14 cellular contexts compared by ENCODE assay signal in the genomic region with DNA sequence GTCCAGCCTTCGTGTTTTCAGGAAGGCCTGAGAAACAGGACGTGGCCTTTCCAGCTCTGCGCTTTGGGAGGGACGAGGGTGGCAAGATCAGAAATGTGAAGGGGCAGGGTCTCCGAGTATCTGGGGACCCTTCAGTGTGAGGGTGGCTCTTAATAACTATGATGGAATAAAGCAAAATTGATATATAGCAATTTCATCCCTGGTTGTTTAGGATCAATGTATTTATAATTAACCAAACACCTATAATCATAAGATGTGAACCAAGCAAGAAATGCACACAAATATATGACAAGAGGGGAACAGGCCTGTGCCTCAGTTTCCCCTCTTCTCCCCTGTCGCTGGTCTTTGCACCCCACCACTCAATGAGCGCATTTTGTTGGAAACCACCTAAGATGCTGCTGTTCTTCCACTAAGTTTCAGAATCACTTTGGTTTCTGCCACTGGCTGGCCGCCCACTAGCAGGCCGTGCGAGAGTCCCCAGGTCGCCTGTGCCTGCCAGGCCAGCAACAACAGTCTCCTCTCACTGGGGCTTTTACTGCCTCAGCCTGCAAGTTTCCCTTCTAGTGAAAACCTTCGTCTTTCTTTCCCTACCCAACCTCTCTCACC. TPM values are rescaled to one million over a fixed set of nuclear protein-coding genes. Genes with fewer than 3 reads are reported as not detected.
DNase-seq lines count a peak whose midpoint lies in the region; ATAC-seq and TF ChIP-seq lines count a peak whose summit lies in the region.
"Had no signal": no experiment of that assay in that cellular context is flagged by ENCODE, and none has a peak within 500 bp of the region (broad histone marks: within the 10 kb centered on the region; RNA-seq: fewer than 3 reads in every experiment).

No MANE protein-coding gene starts in this region.

- peaks cover 50% of the 10 kb centered on the region for H3K27me3 Mint-ChIP-seq in MCF 10A (ENCODE audit: insufficient read depth, unreplicated experiment)

- TF ChIP-seq CTCF in MCF 10A (IDR thresholded peaks at IDR 0.05; ENCODE audit: unreplicated experiment) = no peak

- H3K9me3 Mint-ChIP-seq in MCF 10A (ENCODE audit: unreplicated experiment) = peaks cover 7% of the 10 kb centered on the region

- H3K4me3 Mint-ChIP-seq in MCF 10A (ENCODE audit: unreplicated experiment) = no peak overlapping the region
- H3K4me3 Mint-ChIP-seq: brain had no signal

- no peaks in the 10 kb centered on the region for H3K4me1 Mint-ChIP-seq in MCF 10A (ENCODE audit: insufficient read depth, unreplicated experiment)
- H3K4me1 Mint-ChIP-seq: brain had no signal

- BruUV-seq in MCF 10A (replicated peaks; lab: Mats Ljungman, UMichigan) = no TSS peak

- H3K36me3 Mint-ChIP-seq in MCF 10A (ENCODE audit: insufficient read depth, unreplicated experiment) = no peaks in the 10 kb centered on the region
- H3K36me3 Mint-ChIP-seq: brain had no signal

- intact Hi-C loops in Right ventricle myocardium superior (cut with DNase I) (no loop called here), MCF 10A (cut with micrococcal nuclease) (no loop called here)

- H3K27ac Mint-ChIP-seq in MCF 10A (ENCODE audit: low read depth, unreplicated experiment) = no peak overlapping the region

- ATAC-seq in HG02678 (IDR thresholded peaks at IDR 0.05; ENCODE audit: unreplicated experiment) (peak; percentile 75), Right ventricle myocardium superior (ENCODE audit: poor library complexity) (no peak)

- DNase-seq in stimulated activated naive CD4-positive, alpha-beta T cell treated with Interleukin-2 at 50 U/mL for 16 hours (lab: John Stamatoyannopoulos, UW) = peak; percentile 36
- no peak for DNase-seq in stimulated activated naive CD4-positive, alpha-beta T cell (lab: John Stamatoyannopoulos, UW)
- DNase-seq in activated T-cell treated with anti-CD3 and anti-CD28 coated beads, Interleukin-2, amount 50 U/mL, for 48 hours = peak; percentile 62 to 68
- DNase-seq in Right ventricle myocardium superior = no peak
- no peak for DNase-seq in MCF 10A (ENCODE audit: unreplicated experiment)
- no peak for DNase-seq in NCI-H82 treated with DMSO at 0.1 percent for 48 hours (lab: John Stamatoyannopoulos, UW; ENCODE audit: unreplicated experiment)
- no peak for DNase-seq in cerebellar cortex (ENCODE audit: low spot score)
- DNase-seq: C1 segment of cervical spinal cord, HCEC 1CT, NCI-H2081 had no signal

- POLR2A ChIA-PET in MCF 10A (lab: Yijun Ruan, JAX) = no interaction called here

- CTCF ChIA-PET in MCF 10A (lab: Yijun Ruan, JAX) = no interaction called here

RNA-seq across cellular contexts. Expression of a gene that starts 36.6 kb away (rescaled TPM):
- total RNA-seq in Right ventricle myocardium superior (not detected), MCF 10A (2022) (not detected in 2 replicates)
- total RNA-seq: epithelial cell of proximal tubule, myocyte had no signal

RNA-seq across cellular contexts. Expression of a gene that starts 44.4 kb away (rescaled TPM):
- total RNA-seq in Right ventricle myocardium superior (not detected), MCF 10A (2022) (2.0 and 2.4 TPM in 2 replicates)
- total RNA-seq: myocyte had no signal

RNA-seq across cellular contexts. Expression of a gene that starts 55.7 kb away (rescaled TPM):
- total RNA-seq in Right ventricle myocardium superior (not detected), MCF 10A (2022) (0.51 and 0.52 TPM in 2 replicates)
- total RNA-seq: myocyte had no signal

Comparison
In these comparisons a context has a peak if more than half of its experiments do, and no peak if none do; other contexts are left out.
1. DNase-seq: peak in stimulated activated naive CD4-positive, alpha-beta T cell treated with Interleukin-2 at 50 U/mL for 16 hours (single experiment) and activated T-cell treated with anti-CD3 and anti-CD28 coated beads, Interleukin-2, amount 50 U/mL, for 48 hours (2 of 2); none in stimulated activated naive CD4-positive, alpha-beta T cell (0 of 6), Right ventricle myocardium superior (single experiment), MCF 10A (single experiment), NCI-H82 treated with DMSO at 0.1 percent for 48 hours (single experiment) and cerebellar cortex (single experiment).